ENCODE assay signal across 1 cellular context in the genomic region with DNA sequence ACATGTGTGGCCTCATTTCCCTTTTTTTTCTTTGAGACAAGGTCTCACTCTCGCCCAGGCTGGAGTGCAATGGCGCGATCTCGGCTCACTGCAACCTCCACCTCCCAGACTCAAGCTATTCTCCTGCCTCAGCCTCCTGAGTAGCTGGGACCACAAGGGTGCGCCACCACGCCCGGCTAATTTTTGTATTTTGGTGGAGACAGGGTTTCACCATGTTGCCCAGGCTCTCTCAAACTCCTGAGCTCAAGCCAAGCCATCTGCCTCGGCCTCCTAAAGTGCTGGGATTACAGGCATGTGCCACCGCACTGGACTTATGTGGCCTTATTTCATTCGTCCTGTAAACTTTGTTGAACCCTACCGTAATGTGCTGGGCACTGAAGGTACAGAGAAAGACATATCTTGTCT.
TF ChIP-seq lines count a peak whose summit lies in the region.

No MANE protein-coding gene starts in this region.

TF ChIP-seq in K562, 482 proteins besides CTCF, POLR2A, EP300 and RAD21 (continued from another document and continues in another):
- TF ChIP-seq ID3 (CRISPR knock-in tag; IDR thresholded peaks at IDR 0.05) = no peak
- TF ChIP-seq ID3 (tag; IDR thresholded peaks at IDR 0.05) = 0 out of 2 replicates have a peak, but pooled peaks have one; percentile 33
- TF ChIP-seq NFE2L1 (tag; IDR thresholded peaks at IDR 0.05; ENCODE audit: borderline replicate concordance, low read depth) = no peak
- no peak for TF ChIP-seq HMGN3 (IDR thresholded peaks at IDR 0.05; ENCODE audit: borderline replicate concordance, extremely low read depth, insufficient read length, low read depth, low read length)
- TF ChIP-seq ZNF398 (CRISPR knock-in tag; IDR thresholded peaks at IDR 0.05) = no peak
- TF ChIP-seq MCM2 (IDR thresholded peaks at IDR 0.05; ENCODE audit: low read depth) = no peak
- no peak for TF ChIP-seq MTA2 (IDR thresholded peaks at IDR 0.05; ENCODE audit: low read depth)
- TF ChIP-seq SFPQ (IDR thresholded peaks at IDR 0.05; ENCODE audit: low read depth, low read length) = no peak
- peak; percentile 90 for TF ChIP-seq TRIM28 (IDR thresholded peaks at IDR 0.05)
- TF ChIP-seq RBM14 (IDR thresholded peaks at IDR 0.05; ENCODE audit: borderline replicate concordance, insufficient read depth, low read depth, low read length) = no peak
- no peak for TF ChIP-seq FOS (IDR thresholded peaks at IDR 0.05; ENCODE audit: extremely low read depth, insufficient read length)
- 0 out of 2 replicates have a peak, but pooled peaks have one; percentile 16 for TF ChIP-seq CBX1 (IDR thresholded peaks at IDR 0.05; ENCODE audit: low read depth)
- 0 out of 2 replicates have a peak, but pooled peaks have one; percentile 19 for TF ChIP-seq MTA3 (IDR thresholded peaks at IDR 0.05; ENCODE audit: borderline replicate concordance)
- TF ChIP-seq ZBTB7A (IDR thresholded peaks at IDR 0.05; ENCODE audit: borderline replicate concordance, control insufficient read depth, low read depth, low read length) = no peak
- TF ChIP-seq, protein P1, sequence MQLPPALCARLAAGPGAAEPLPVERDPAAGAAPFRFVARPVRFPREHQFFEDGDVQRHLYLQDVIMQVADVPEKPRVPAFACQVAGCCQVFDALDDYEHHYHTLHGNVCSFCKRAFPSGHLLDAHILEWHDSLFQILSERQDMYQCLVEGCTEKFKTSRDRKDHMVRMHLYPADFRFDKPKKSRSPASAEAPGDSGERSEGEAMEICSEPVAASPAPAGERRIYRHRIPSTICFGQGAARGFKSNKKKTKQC (CRISPR knock-in tag; IDR thresholded peaks at IDR 0.05) = no peak
- no peak for TF ChIP-seq IRF9 (tag; IDR thresholded peaks at IDR 0.05)
- TF ChIP-seq, protein P2, sequence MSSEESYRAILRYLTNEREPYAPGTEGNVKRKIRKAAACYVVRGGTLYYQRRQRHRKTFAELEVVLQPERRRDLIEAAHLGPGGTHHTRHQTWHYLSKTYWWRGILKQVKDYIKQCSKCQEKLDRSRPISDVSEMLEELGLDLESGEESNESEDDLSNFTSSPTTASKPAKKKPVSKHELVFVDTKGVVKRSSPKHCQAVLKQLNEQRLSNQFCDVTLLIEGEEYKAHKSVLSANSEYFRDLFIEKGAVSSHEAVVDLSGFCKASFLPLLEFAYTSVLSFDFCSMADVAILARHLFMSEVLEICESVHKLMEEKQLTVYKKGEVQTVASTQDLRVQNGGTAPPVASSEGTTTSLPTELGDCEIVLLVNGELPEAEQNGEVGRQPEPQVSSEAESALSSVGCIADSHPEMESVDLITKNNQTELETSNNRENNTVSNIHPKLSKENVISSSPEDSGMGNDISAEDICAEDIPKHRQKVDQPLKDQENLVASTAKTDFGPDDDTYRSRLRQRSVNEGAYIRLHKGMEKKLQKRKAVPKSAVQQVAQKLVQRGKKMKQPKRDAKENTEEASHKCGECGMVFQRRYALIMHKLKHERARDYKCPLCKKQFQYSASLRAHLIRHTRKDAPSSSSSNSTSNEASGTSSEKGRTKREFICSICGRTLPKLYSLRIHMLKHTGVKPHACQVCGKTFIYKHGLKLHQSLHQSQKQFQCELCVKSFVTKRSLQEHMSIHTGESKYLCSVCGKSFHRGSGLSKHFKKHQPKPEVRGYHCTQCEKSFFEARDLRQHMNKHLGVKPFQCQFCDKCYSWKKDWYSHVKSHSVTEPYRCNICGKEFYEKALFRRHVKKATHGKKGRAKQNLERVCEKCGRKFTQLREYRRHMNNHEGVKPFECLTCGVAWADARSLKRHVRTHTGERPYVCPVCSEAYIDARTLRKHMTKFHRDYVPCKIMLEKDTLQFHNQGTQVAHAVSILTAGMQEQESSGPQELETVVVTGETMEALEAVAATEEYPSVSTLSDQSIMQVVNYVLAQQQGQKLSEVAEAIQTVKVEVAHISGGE (CRISPR knock-in tag; IDR thresholded peaks at IDR 0.05) = peak in 1 of 3 experiments; percentile 29; a peak in 1 of 6 replicates
- no peak for TF ChIP-seq C11orf30 (IDR thresholded peaks at IDR 0.05; ENCODE audit: low read depth)
- TF ChIP-seq, protein P3, sequence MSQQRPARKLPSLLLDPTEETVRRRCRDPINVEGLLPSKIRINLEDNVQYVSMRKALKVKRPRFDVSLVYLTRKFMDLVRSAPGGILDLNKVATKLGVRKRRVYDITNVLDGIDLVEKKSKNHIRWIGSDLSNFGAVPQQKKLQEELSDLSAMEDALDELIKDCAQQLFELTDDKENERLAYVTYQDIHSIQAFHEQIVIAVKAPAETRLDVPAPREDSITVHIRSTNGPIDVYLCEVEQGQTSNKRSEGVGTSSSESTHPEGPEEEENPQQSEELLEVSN (IDR thresholded peaks at IDR 0.05; ENCODE audit: borderline replicate concordance in 1 of 2, extremely low read depth in 1 of 2, insufficient read depth in 1 of 2, insufficient read length in 1 of 2, low read depth in 1 of 2, low read length in 1 of 2, poor library complexity in 1 of 2, severe bottlenecking in 1 of 2) = peak in 1 of 2 experiments; percentile 16
- peak; percentile 22; the same call in 1 of the 2 replicates for TF ChIP-seq RB1 (IDR thresholded peaks at IDR 0.05; ENCODE audit: low read depth)
- TF ChIP-seq TOE1 (IDR thresholded peaks at IDR 0.05; ENCODE audit: borderline replicate concordance) = peak; percentile 29
- TF ChIP-seq TOE1 (CRISPR knock-in tag; IDR thresholded peaks at IDR 0.05; ENCODE audit: borderline replicate concordance, low read depth) = no peak
- TF ChIP-seq, protein P4, sequence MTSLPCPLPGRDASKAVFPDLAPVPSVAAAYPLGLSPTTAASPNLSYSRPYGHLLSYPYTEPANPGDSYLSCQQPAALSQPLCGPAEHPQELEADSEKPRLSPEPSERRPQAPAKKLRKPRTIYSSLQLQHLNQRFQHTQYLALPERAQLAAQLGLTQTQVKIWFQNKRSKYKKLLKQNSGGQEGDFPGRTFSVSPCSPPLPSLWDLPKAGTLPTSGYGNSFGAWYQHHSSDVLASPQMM (CRISPR knock-in tag; IDR thresholded peaks at IDR 0.05) = no peak
- TF ChIP-seq, protein P5, sequence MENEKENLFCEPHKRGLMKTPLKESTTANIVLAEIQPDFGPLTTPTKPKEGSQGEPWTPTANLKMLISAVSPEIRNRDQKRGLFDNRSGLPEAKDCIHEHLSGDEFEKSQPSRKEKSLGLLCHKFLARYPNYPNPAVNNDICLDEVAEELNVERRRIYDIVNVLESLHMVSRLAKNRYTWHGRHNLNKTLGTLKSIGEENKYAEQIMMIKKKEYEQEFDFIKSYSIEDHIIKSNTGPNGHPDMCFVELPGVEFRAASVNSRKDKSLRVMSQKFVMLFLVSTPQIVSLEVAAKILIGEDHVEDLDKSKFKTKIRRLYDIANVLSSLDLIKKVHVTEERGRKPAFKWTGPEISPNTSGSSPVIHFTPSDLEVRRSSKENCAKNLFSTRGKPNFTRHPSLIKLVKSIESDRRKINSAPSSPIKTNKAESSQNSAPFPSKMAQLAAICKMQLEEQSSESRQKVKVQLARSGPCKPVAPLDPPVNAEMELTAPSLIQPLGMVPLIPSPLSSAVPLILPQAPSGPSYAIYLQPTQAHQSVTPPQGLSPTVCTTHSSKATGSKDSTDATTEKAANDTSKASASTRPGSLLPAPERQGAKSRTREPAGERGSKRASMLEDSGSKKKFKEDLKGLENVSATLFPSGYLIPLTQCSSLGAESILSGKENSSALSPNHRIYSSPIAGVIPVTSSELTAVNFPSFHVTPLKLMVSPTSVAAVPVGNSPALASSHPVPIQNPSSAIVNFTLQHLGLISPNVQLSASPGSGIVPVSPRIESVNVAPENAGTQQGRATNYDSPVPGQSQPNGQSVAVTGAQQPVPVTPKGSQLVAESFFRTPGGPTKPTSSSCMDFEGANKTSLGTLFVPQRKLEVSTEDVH (IDR thresholded peaks at IDR 0.05; ENCODE audit: low read depth, partially characterized antibody) = no peak
- TF ChIP-seq KLF6 (CRISPR knock-in tag; IDR thresholded peaks at IDR 0.05; ENCODE audit: borderline replicate concordance) = no peak
- TF ChIP-seq FOXM1 (IDR thresholded peaks at IDR 0.05; ENCODE audit: low read depth) = no peak; the same call in 1 of the 2 replicates
- TF ChIP-seq FOXM1 (CRISPR knock-in tag; IDR thresholded peaks at IDR 0.05; ENCODE audit: low read depth) = 0 out of 2 replicates have a peak, but pooled peaks have one; percentile 19
- TF ChIP-seq HNRNPUL1 (IDR thresholded peaks at IDR 0.05; ENCODE audit: low read length) = no peak
- TF ChIP-seq ZNF644 (tag; IDR thresholded peaks at IDR 0.05; ENCODE audit: low read depth) = no peak
- TF ChIP-seq LCOR (CRISPR knock-in tag; IDR thresholded peaks at IDR 0.05) = peak; percentile 70
- TF ChIP-seq HDGF (IDR thresholded peaks at IDR 0.05) = peak; percentile 88; the same call in 1 of the 2 replicates
- no peak for TF ChIP-seq KDM2B (CRISPR knock-in tag; IDR thresholded peaks at IDR 0.05)
- peak; percentile 27 for TF ChIP-seq PRDM10 (IDR thresholded peaks at IDR 0.05; ENCODE audit: partially characterized antibody)
- TF ChIP-seq BCOR (IDR thresholded peaks at IDR 0.05) = peak; percentile 79
- TF ChIP-seq ZBED1 (IDR thresholded peaks at IDR 0.05) = no peak
- peak; percentile 92 for TF ChIP-seq BRD9 (IDR thresholded peaks at IDR 0.05; ENCODE audit: low read depth, partially characterized antibody)
- TF ChIP-seq MBD2 (IDR thresholded peaks at IDR 0.05; ENCODE audit: borderline replicate concordance, low read depth) = no peak
- TF ChIP-seq CBX3 (IDR thresholded peaks at IDR 0.05; ENCODE audit: borderline replicate concordance in 1 of 2, low read length in 2 of 2) = peak in 1 of 2 experiments; percentile 56; a peak in 1 of 3 replicates
- 0 out of 2 replicates have a peak, but pooled peaks have one; percentile 41 for TF ChIP-seq CEBPB (tag; IDR thresholded peaks at IDR 0.05)
- peak; percentile 73; the same call in 1 of the 2 replicates for TF ChIP-seq ZBTB26 (CRISPR knock-in tag; IDR thresholded peaks at IDR 0.05)
